Comparison of ENCODE assay signal across 10 cellular contexts in the genomic region with DNA sequence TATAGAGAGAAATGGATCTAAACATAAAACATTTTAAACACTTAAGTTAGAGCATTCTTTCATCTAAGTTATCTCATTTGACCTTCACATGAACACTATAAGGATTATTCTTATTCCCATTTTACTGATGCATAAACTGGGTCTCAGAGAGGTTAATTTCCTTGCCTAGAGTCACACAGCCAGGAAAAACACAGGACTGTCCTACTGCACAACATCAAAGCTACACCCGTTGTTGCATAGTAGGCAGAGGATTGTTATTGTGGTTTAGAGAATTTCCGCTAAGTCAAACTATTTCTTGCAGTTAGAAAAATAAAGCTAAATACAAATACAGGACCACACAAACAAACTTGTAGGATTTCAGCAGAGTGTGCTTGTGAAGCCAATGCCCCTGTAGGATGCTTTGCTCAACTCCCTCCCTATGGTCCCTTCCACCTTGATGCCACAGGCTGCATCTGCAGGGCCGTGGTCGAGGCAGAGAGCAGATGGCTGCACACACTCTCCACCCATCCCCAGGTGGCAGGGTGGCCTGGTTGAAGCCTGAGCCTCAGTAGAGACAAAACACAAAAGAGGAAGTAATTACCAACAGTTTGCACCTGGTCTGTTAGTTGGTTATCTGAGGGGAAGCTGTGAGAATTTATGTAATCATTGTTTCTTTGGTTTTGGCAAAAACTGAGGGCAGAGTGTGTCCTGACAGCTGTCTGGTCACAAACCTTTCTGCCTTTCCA. TPM values are rescaled to one million over a fixed set of nuclear protein-coding genes. Genes with fewer than 3 reads are reported as not detected.
A peak's percentile ranks its signal among the peaks of the same experiment; 100 is the strongest.
DNase-seq lines count a peak whose midpoint lies in the region; ATAC-seq and TF ChIP-seq lines count a peak whose summit lies in the region.
"Had no signal": no experiment of that assay in that cellular context is flagged by ENCODE, and none has a peak within 500 bp of the region (broad histone marks: within the 10 kb centered on the region; RNA-seq: fewer than 3 reads in every experiment).

No MANE protein-coding gene starts in this region.

- H3K27ac Mint-ChIP-seq in activated CD8-positive, alpha-beta T cell treated with anti-CD3 and anti-CD28 coated beads, Interleukin-2, amount 10 ng/mL, durations not matched to agents 7 days and 5 days: peak overlapping the region; percentile 39

- H3K4me1 Mint-ChIP-seq in activated CD8-positive, alpha-beta T cell treated with anti-CD3 and anti-CD28 coated beads, Interleukin-2, amount 10 ng/mL, durations not matched to agents 7 days and 5 days (ENCODE audit: low read depth): peaks cover 34% of the 10 kb centered on the region

- H3K9me3 Mint-ChIP-seq in activated CD8-positive, alpha-beta T cell treated with anti-CD3 and anti-CD28 coated beads, Interleukin-2, amount 10 ng/mL, durations not matched to agents 7 days and 5 days (ENCODE audit: insufficient read depth): no peaks in the 10 kb centered on the region

- TF ChIP-seq POLR2A in GM18505 (IDR thresholded peaks at IDR 0.05; ENCODE audit: borderline replicate concordance, extremely low read depth, insufficient read depth, insufficient read length): no peak
- no peak for TF ChIP-seq POLR2A in erythroblast (IDR thresholded peaks at IDR 0.05; ENCODE audit: low read length)

- DNase-seq in activated CD8-positive, alpha-beta T cell treated with anti-CD3 and anti-CD28 coated beads, Interleukin-2, amount 10 ng/mL, durations not matched to agents 7 days and 5 days: peak; percentile 40
- no peak for DNase-seq in UCSD-AML1 (lab: John Stamatoyannopoulos, UW; ENCODE audit: unreplicated experiment)
- no peak for DNase-seq in erythroblast (lab: John Stamatoyannopoulos, UW)
- no peak for DNase-seq in epidermal melanocyte (ENCODE audit: insufficient read length, low spot score)
- DNase-seq in activated CD4-positive, alpha-beta T cell treated with anti-CD3 and anti-CD28 coated beads, Interleukin-2, amount 50 U/mL, for 1 hour: no peak
- DNase-seq: IMR-90 had no signal

- H3K4me3 Mint-ChIP-seq in activated CD8-positive, alpha-beta T cell treated with anti-CD3 and anti-CD28 coated beads, Interleukin-2, amount 10 ng/mL, durations not matched to agents 7 days and 5 days: no peak overlapping the region

- no peaks in the 10 kb centered on the region for H3K36me3 Mint-ChIP-seq in activated CD8-positive, alpha-beta T cell treated with anti-CD3 and anti-CD28 coated beads, Interleukin-2, amount 10 ng/mL, durations not matched to agents 7 days and 5 days (ENCODE audit: low read depth)

- no peaks in the 10 kb centered on the region for H3K27me3 Mint-ChIP-seq in activated CD8-positive, alpha-beta T cell treated with anti-CD3 and anti-CD28 coated beads, Interleukin-2, amount 10 ng/mL, durations not matched to agents 7 days and 5 days (ENCODE audit: low read depth)

- CTCF ChIA-PET in activated CD8-positive, alpha-beta T cell treated with anti-CD3 and anti-CD28 coated beads, Interleukin-2, amount 10 ng/mL, durations not matched to agents 7 days and 5 days (lab: Charles Lee): interaction anchor here (1.2 to 3.8 kb wide), 10 partner anchors 12 to 57 kb away, joined by 3 to 25 read pairs (median 10); no protein-coding TSS in a partner anchor

- POLR2A ChIA-PET in activated CD8-positive, alpha-beta T cell treated with anti-CD3 and anti-CD28 coated beads, Interleukin-2, amount 10 ng/mL, durations not matched to agents 7 days and 5 days (lab: Charles Lee): interaction anchor here (0.6 kb wide), 1 partner anchor 401 kb away, joined by 3 read pairs; no protein-coding TSS in a partner anchor

- ATAC-seq in GM18505 (IDR thresholded peaks at IDR 0.05; ENCODE audit: unreplicated experiment): peak; percentile 74
- peak; percentile 86 for ATAC-seq in GM21515 (IDR thresholded peaks at IDR 0.05; ENCODE audit: unreplicated experiment)
- peak; percentile 75 for ATAC-seq in HG03575 (IDR thresholded peaks at IDR 0.05; ENCODE audit: extremely low read depth, insufficient number of reproducible peaks, low FRiP score, unreplicated experiment)
- ATAC-seq in activated CD8-positive, alpha-beta T cell treated with anti-CD3 and anti-CD28 coated beads, Interleukin-2, amount 10 ng/mL, durations not matched to agents 7 days and 5 days: peak; percentile 42

RNA-seq across cellular contexts. Expression of gene SKOR1, which starts 41.1 kb away (rescaled TPM):
- total RNA-seq in activated CD8-positive, alpha-beta T cell treated with anti-CD3 and anti-CD28 coated beads, Interleukin-2, amount 10 ng/mL, durations not matched to agents 7 days and 5 days: under 1 TPM; 0.21 to 0.32 TPM
- total RNA-seq: IMR-90 had no signal

RNA-seq across cellular contexts. Expression of gene RNU6-1, which starts 55.6 kb away (rescaled TPM):
- not detected for total RNA-seq in activated CD8-positive, alpha-beta T cell treated with anti-CD3 and anti-CD28 coated beads, Interleukin-2, amount 10 ng/mL, durations not matched to agents 7 days and 5 days
- total RNA-seq: bronchial epithelial cell, IMR-90 had no signal
